In genomic region chr6:25177629-25178028, GRCh38 we compare ENCODE assay signal across 25 cellular contexts.
A peak's percentile ranks its signal among the peaks of the same experiment; 100 is the strongest.
DNase-seq lines count a peak whose midpoint lies in the region; ATAC-seq and TF ChIP-seq lines count a peak whose summit lies in the region.
"Had no signal": no experiment of that assay in that cellular context is flagged by ENCODE, and none has a peak within 500 bp of the region (broad histone marks: within the 10 kb centered on the region; RNA-seq: fewer than 3 reads in every experiment).

No MANE protein-coding gene starts in this region.

- H4K5ac ChIP-seq in IMR-90 (ENCODE audit: low read depth, low read length): no peak overlapping the region

- H3K36me3 Mint-ChIP-seq in CD4-positive, alpha-beta memory T cell: no peaks in the 10 kb centered on the region
- H3K36me3 Mint-ChIP-seq: CD8-positive, alpha-beta T cell; IgD-negative memory B cell had no signal

- no peak overlapping the region for H3K4me3 Mint-ChIP-seq in CD4-positive, alpha-beta memory T cell
- H3K4me3 Mint-ChIP-seq: CD8-positive, alpha-beta T cell; IgD-negative memory B cell had no signal

- no peak overlapping the region for H3K56ac ChIP-seq in IMR-90 (ENCODE audit: extremely low read depth, insufficient read depth, low read length)

- peaks cover 0 to 2% (median under 1%) of the 10 kb centered on the region in 4 donors for H3K4me1 Mint-ChIP-seq in CD4-positive, alpha-beta memory T cell

- H2AK5ac ChIP-seq in IMR-90 (ENCODE audit: low read depth, low read length): no peak overlapping the region

- H2AFZ ChIP-seq in IMR-90 (replicated peaks; ENCODE audit: low read length, poor library complexity): no peak overlapping the region

- H2BK120ac ChIP-seq in IMR-90 (ENCODE audit: low read depth, low read length): no peak overlapping the region

- no peak overlapping the region for H2BK20ac ChIP-seq in IMR-90 (ENCODE audit: low read depth, low read length)

- H3K14ac ChIP-seq in IMR-90 (replicated peaks; ENCODE audit: low read depth, low read length): no peak overlapping the region

- no peaks in the 10 kb centered on the region for H4K20me1 ChIP-seq in IMR-90 (ENCODE audit: insufficient read depth, low read length)

- H3K27ac Mint-ChIP-seq in CD4-positive, alpha-beta memory T cell: no peak overlapping the region
- H3K27ac Mint-ChIP-seq: CD8-positive, alpha-beta T cell; IgD-negative memory B cell had no signal

- no peak overlapping the region for H3K4me3 ChIP-seq in IMR-90 (ENCODE audit: insufficient read depth, low read depth, low read length)
- H3K4me3 ChIP-seq in CD4-positive, alpha-beta memory T cell (ENCODE audit: low read length in 2 of 2): no peak overlapping the region
- H3K4me3 ChIP-seq: A549, HAP-1, SJCRH30 had no signal

- BruUV-seq in IMR-90 (replicated peaks; lab: Mats Ljungman, UMichigan): no TSS peak

- no peak overlapping the region for H3K23ac ChIP-seq in IMR-90 (ENCODE audit: low read depth, low read length)

- peaks cover 6% of the 10 kb centered on the region; the same call in 1 of the 2 replicates for H3K9me1 ChIP-seq in IMR-90 (ENCODE audit: insufficient read depth, low read length)

- H3K9ac ChIP-seq in IMR-90 (ENCODE audit: low read depth, low read length): no peak overlapping the region
- H3K9ac ChIP-seq: KMS-11 had no signal

- H3K4me1 ChIP-seq in IMR-90 (ENCODE audit: control insufficient read depth, insufficient read depth, low read length): peaks cover 17% of the 10 kb centered on the region
- no peaks in the 10 kb centered on the region for H3K4me1 ChIP-seq in CD4-positive, alpha-beta memory T cell (ENCODE audit: insufficient read depth, low read length)
- H3K4me1 ChIP-seq: HAP-1 had no signal

- no peak overlapping the region for H2BK5ac ChIP-seq in IMR-90 (ENCODE audit: low read depth, low read length, poor library complexity, severe bottlenecking)

- H3K18ac ChIP-seq in IMR-90 (ENCODE audit: low read depth, low read length): no peak overlapping the region

- no peaks in the 10 kb centered on the region for H3K27me3 ChIP-seq in IMR-90 (ENCODE audit: control insufficient read depth, insufficient read depth, low read length)
- no peaks in the 10 kb centered on the region for H3K27me3 ChIP-seq in CD4-positive, alpha-beta memory T cell (ENCODE audit: insufficient read depth, low read length)
- H3K27me3 ChIP-seq: SJCRH30 had no signal

- DNase-seq in EH (ENCODE audit: low read depth) (peak; percentile 26), IMR-90 (no peak), MV-4-11 (lab: John Stamatoyannopoulos, UW) (peak; percentile 31), myocyte (ENCODE audit: low read depth) (peak; percentile 16), substantia nigra (lab: John Stamatoyannopoulos, UW) (no peak), medulla oblongata (ENCODE audit: extremely low spot score) (no peak)
- no peak for DNase-seq in CD4-positive, alpha-beta memory T cell
- DNase-seq: AML-193; C1 segment of cervical spinal cord; Caco-2; CD8-positive, alpha-beta T cell; EL; GDM1; GOT3; NCI-H2029; NCI-H446; NCI-H524 treated with DMSO at 0.1 percent for 48 hours; NCI-H774; SJCRH30; T-helper 1 cell had no signal

- H3K4me2 ChIP-seq in IMR-90 (ENCODE audit: low read depth, low read length): no peak overlapping the region
- H3K4me2 ChIP-seq: A549, KMS-11 had no signal

- peaks cover 2 to 5% of the 10 kb centered on the region in 2 donors for H3K27me3 Mint-ChIP-seq in CD4-positive, alpha-beta memory T cell

- TF ChIP-seq RAD21 in IMR-90 (IDR thresholded peaks at IDR 0.05; ENCODE audit: low read length): no peak

- in situ Hi-C loops in IMR-90 (cut with MboI; ENCODE audit: low sequenced_read_pairs): no loop called here

- H3K27ac ChIP-seq in IMR-90 (ENCODE audit: insufficient read depth, low read length) (no peak overlapping the region), substantia nigra (ENCODE audit: low read depth, low read length, poor library complexity, severe bottlenecking) (no peak overlapping the region)
- no peak overlapping the region for H3K27ac ChIP-seq in CD4-positive, alpha-beta memory T cell (ENCODE audit: low read depth, low read length)
- H3K27ac ChIP-seq: A549, KMS-11, SJCRH30 had no signal

- no peak overlapping the region for H4K8ac ChIP-seq in IMR-90 (ENCODE audit: low read depth in 2 of 2, low read length in 2 of 2)

- no peak overlapping the region for H2AK9ac ChIP-seq in IMR-90 (replicated peaks; ENCODE audit: low read depth, low read length, poor library complexity)

- no peak overlapping the region for H4K91ac ChIP-seq in IMR-90 (ENCODE audit: insufficient read depth, low read depth, low read length)

- no peaks in the 10 kb centered on the region for H3K9me3 Mint-ChIP-seq in CD4-positive, alpha-beta memory T cell
- H3K9me3 Mint-ChIP-seq: CD8-positive, alpha-beta T cell; IgD-negative memory B cell had no signal

- intact Hi-C loops in IMR-90 (cut with micrococcal nuclease): no loop called here
- intact Hi-C loops in CD4-positive, alpha-beta memory T cell (cut with micrococcal nuclease): no loop called here

- CTCF ChIA-PET in IMR-90 (lab: Yijun Ruan, JAX): no interaction called here
- CTCF ChIA-PET in CD4-positive, alpha-beta memory T cell (lab: Charles Lee; ENCODE audit: partially characterized antibody): no interaction called here

- H3K36me3 ChIP-seq in IMR-90 (ENCODE audit: control insufficient read depth, insufficient read depth, low read length): no peaks in the 10 kb centered on the region
- H3K36me3 ChIP-seq in CD4-positive, alpha-beta memory T cell (ENCODE audit: insufficient read depth, low read length): no peaks in the 10 kb centered on the region
- H3K36me3 ChIP-seq: HAP-1, SJCRH30 had no signal

- no peak for TF ChIP-seq POLR2A in IMR-90 (IDR thresholded peaks at IDR 0.05; ENCODE audit: low read depth, low read length)

- TF ChIP-seq CTCF in IMR-90 (conservative IDR thresholded peaks at IDR 0.05; ENCODE audit: low read depth, low read length): no peak

- POLR2A ChIA-PET in IMR-90 (lab: Charles Lee; ENCODE audit: unreplicated experiment): no interaction called here
- POLR2A ChIA-PET in CD4-positive, alpha-beta memory T cell (lab: Charles Lee; ENCODE audit: partially characterized antibody): no interaction called here

- H3K9me3 ChIP-seq in IMR-90 (ENCODE audit: control insufficient read depth, insufficient read depth, low read length): 0 out of 2 replicates have a peak, but pooled peaks cover 2% of the 10 kb centered on the region
- H3K9me3 ChIP-seq in CD4-positive, alpha-beta memory T cell (ENCODE audit: control insufficient read depth in 1 of 2, low read length in 2 of 2): no peaks in the 10 kb centered on the region
- H3K9me3 ChIP-seq: A549, Caco-2, HAP-1, SJCRH30 had no signal

- H3K4ac ChIP-seq in IMR-90 (ENCODE audit: low read depth, low read length): 0 out of 2 replicates have a peak overlapping the region, but pooled peaks have one; percentile 15

- dilution Hi-C loops in IMR-90 (cut with HindIII; ENCODE audit: low sequenced_read_pairs, unreplicated experiment): no loop called here

- H3K79me1 ChIP-seq in IMR-90 (ENCODE audit: low read depth in 1 of 2, low read length in 2 of 2): no peaks in the 10 kb centered on the region; a peak in 1 of 4 replicates

- no peak for ATAC-seq in IMR-90 (ENCODE audit: low read depth)
- ATAC-seq: A549; CD8-positive, alpha-beta T cell; Right ventricle myocardium inferior had no signal

- H2BK15ac ChIP-seq in IMR-90 (ENCODE audit: low read depth, low read length): no peak overlapping the region

TF ChIP-seq in IMR-90, 13 proteins besides CTCF, POLR2A, EP300 and RAD21:
- TF ChIP-seq ELK1 (IDR thresholded peaks at IDR 0.05; ENCODE audit: borderline replicate concordance, low read depth, low read length): no peak
- no peak for TF ChIP-seq USF2 (IDR thresholded peaks at IDR 0.05; ENCODE audit: low read depth, low read length)
- TF ChIP-seq NFE2L2 (IDR thresholded peaks at IDR 0.05; ENCODE audit: low read depth, low read length): no peak
- no peak for TF ChIP-seq RFX5 (IDR thresholded peaks at IDR 0.05; ENCODE audit: low read depth, low read length)
- no peak for TF ChIP-seq SMC3 (IDR thresholded peaks at IDR 0.05; ENCODE audit: low read depth, low read length)
- TF ChIP-seq MXI1 (IDR thresholded peaks at IDR 0.05; ENCODE audit: borderline replicate concordance, low read depth, low read length): no peak
- no peak for TF ChIP-seq MAZ (IDR thresholded peaks at IDR 0.05; ENCODE audit: borderline replicate concordance, low read depth, low read length)
- TF ChIP-seq CHD1 (IDR thresholded peaks at IDR 0.05; ENCODE audit: low read depth, low read length): no peak
- no peak for TF ChIP-seq MAFK (IDR thresholded peaks at IDR 0.05; ENCODE audit: low read depth, low read length)
- no peak for TF ChIP-seq BHLHE40 (IDR thresholded peaks at IDR 0.05; ENCODE audit: low read depth, low read length)
- TF ChIP-seq RCOR1 (IDR thresholded peaks at IDR 0.05; ENCODE audit: insufficient replicate concordance, low read length): no peak
- TF ChIP-seq CEBPB (IDR thresholded peaks at IDR 0.05; ENCODE audit: low read depth, low read length): no peak
- no peak for TF ChIP-seq FOS (IDR thresholded peaks at IDR 0.05; ENCODE audit: low read depth, low read length)

Comparison
In these comparisons a context has a peak if more than half of its experiments do, and no peak if none do; other contexts are left out.
1. DNase-seq: peak in EH (single experiment), MV-4-11 (single experiment) and myocyte (single experiment); none in IMR-90 (single experiment), CD4-positive, alpha-beta memory T cell (0 of 5), substantia nigra (0 of 49) and medulla oblongata (single experiment).